Comparison of ENCODE assay signal across 18 cellular contexts in genomic region chr19:2917275-2918184, GRCh38. TPM values are rescaled to one million over a fixed set of nuclear protein-coding genes. Genes with fewer than 3 reads are reported as not detected.
"Had no signal": no experiment of that assay in that cellular context is flagged by ENCODE, and none has a peak within 500 bp of the region (broad histone marks: within the 10 kb centered on the region; RNA-seq: fewer than 3 reads in every experiment).

No MANE protein-coding gene starts in this region.

- H3K9me3 ChIP-seq: esophagus muscularis mucosa, pancreas, testis, upper lobe of right lung had no signal

- H3K4me3 ChIP-seq: esophagus muscularis mucosa, hepatocyte, left lung, mucosa of descending colon, pancreas, stomach, testis, upper lobe of right lung had no signal

- H3K27ac ChIP-seq: esophagus muscularis mucosa, hepatocyte, left lung, pancreas, stomach, testis, upper lobe of right lung had no signal

- H2AFZ ChIP-seq: hepatocyte had no signal

- H3K4me1 ChIP-seq: esophagus muscularis mucosa, left lung, stomach, testis, upper lobe of right lung had no signal

- DNase-seq: activated CD4-positive, alpha-beta memory T cell treated with anti-CD3 and anti-CD28 coated beads, Interleukin-2, amount 10 ng/mL, durations not matched to agents 7 days and 5 days; activated CD4-positive, alpha-beta T cell treated with anti-CD3 and anti-CD28 coated beads for 4 hours; activated T-cell treated with anti-CD3 and anti-CD28 coated beads, Interleukin-2, amount 50 U/mL, for 24 hours; caudate nucleus; islet precursor cell; left lung; mucosa of descending colon; naive thymus-derived CD4-positive, alpha-beta T cell; pancreas; stimulated activated CD4-positive, alpha-beta T cell treated with anti-CD3 and anti-CD28 coated beads, Interleukin-1b, Interleukin-23, amount 100 ng/mL, for 48 hours; stomach; T-helper 2 cell; testis; upper lobe of right lung had no signal

- ATAC-seq: left lung; mucosa of descending colon; naive thymus-derived CD4-positive, alpha-beta T cell; pancreas; upper lobe of right lung had no signal

- H3K27me3 ChIP-seq: esophagus muscularis mucosa, hepatocyte, left lung, pancreas, stomach, testis, upper lobe of right lung had no signal

- H3K4me2 ChIP-seq: hepatocyte had no signal

- FAIRE-seq: colon, pancreas had no signal

RNA-seq across cellular contexts. Expression of gene ZNF556, which starts 50.4 kb away (rescaled TPM):
- total RNA-seq: activated CD4-positive, alpha-beta memory T cell treated with anti-CD3 and anti-CD28 coated beads, Interleukin-2, amount 10 ng/mL, durations not matched to agents 7 days and 5 days; glomerular endothelial cell; left lung; naive thymus-derived CD4-positive, alpha-beta T cell; upper lobe of right lung had no signal
- polyA plus RNA-seq: hepatocyte; naive thymus-derived CD4-positive, alpha-beta T cell; pancreas had no signal
